Comparison of ENCODE assay signal across 16 cellular contexts in the genomic region with DNA sequence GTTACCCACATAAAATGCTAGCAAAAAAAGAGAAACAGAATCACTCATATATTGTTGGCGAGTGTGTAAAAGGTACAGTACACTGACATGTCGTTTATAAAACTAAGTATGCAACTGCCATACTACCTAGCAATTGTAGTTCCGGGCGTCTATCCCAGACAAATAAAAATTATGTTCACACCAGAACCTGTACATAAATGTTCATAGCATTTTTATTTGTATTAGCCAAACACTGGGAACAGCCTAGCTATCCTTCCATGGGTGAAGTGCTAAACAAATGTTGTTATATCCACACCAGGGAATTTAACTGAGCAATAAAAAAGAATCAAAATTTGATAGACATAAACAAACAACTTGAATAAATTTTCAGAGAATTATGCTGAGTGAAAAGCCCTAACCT.
"Had no signal": no experiment of that assay in that cellular context is flagged by ENCODE, and none has a peak within 500 bp of the region (broad histone marks: within the 10 kb centered on the region; RNA-seq: fewer than 3 reads in every experiment).

No MANE protein-coding gene starts in this region.

- H3K27me3 ChIP-seq: gastrocnemius medialis, heart left ventricle, spleen, tibial artery had no signal

- DNase-seq: activated CD4-positive, alpha-beta T cell treated with anti-CD3 and anti-CD28 coated beads for 1 hour; activated CD4-positive, alpha-beta T cell treated with anti-CD3 and anti-CD28 coated beads, Interleukin-2, amount 50 U/mL, for 48 hours; activated gamma-delta T cell treated with Interleukin-2 at 50 U/mL for 16 hours; cerebellar nuclear complex; cortex of kidney; gastrocnemius medialis; heart left ventricle; immature natural killer cell; left ventricle myocardium superior; occipital lobe; posterior cingulate gyrus; retina; spleen; stimulated activated CD8-positive, alpha-beta memory T cell treated with anti-CD3 and anti-CD28 coated beads, Interleukin-4, amount 100 ng/mL, for 48 hours; stimulated activated naive CD4-positive, alpha-beta T cell; tibial artery had no signal

- H3K4me1 ChIP-seq: gastrocnemius medialis, heart left ventricle, spleen had no signal

- H3K9me3 ChIP-seq: gastrocnemius medialis, heart left ventricle, spleen, tibial artery had no signal

- H3K4me3 ChIP-seq: gastrocnemius medialis, heart left ventricle, spleen, tibial artery had no signal

- H3K36me3 ChIP-seq: gastrocnemius medialis, heart left ventricle, spleen, tibial artery had no signal
